ENCODE assay signal across 10 cellular contexts in genomic region chr1:51636765-51637522, GRCh38. TPM values are rescaled to one million over a fixed set of nuclear protein-coding genes. Genes with fewer than 3 reads are reported as not detected.
DNase-seq lines count a peak whose midpoint lies in the region; ATAC-seq, FAIRE-seq and TF ChIP-seq lines count a peak whose summit lies in the region.
"Had no signal": no experiment of that assay in that cellular context is flagged by ENCODE, and none has a peak within 500 bp of the region (broad histone marks: within the 10 kb centered on the region; RNA-seq: fewer than 3 reads in every experiment).

No MANE protein-coding gene starts in this region.

- H3K9me3 Mint-ChIP-seq in chondrocyte (ENCODE audit: low read depth) = no peaks in the 10 kb centered on the region
- H3K9me3 Mint-ChIP-seq: T-helper 1 cell treated with Interleukin-12 subunit alpha and Interleukin-12 subunit beta and Interleukin-4 antibody, amounts not matched to agents 30 μg/mL and 1 μg/mL, for 36 hours had no signal

- CTCF ChIA-PET in IMR-90 (lab: Yijun Ruan, JAX) (no interaction called here), HepG2 (lab: Yijun Ruan, JAX; ENCODE audit: low intra/inter-chr PET ratio, low total read pairs) (no interaction called here)

- H3K4me3 ChIP-seq in IMR-90 (ENCODE audit: insufficient read depth, low read depth, low read length) (no peak overlapping the region), HepG2 (replicated peaks in 1 of 3; ENCODE audit: insufficient read depth in 1 of 3, low read depth in 2 of 3, low read length in 3 of 3) (no peak overlapping the region), neuronal stem cell (ENCODE audit: low read length in 2 of 2) (no peak overlapping the region)

- H2BK5ac ChIP-seq in IMR-90 (ENCODE audit: low read depth, low read length, poor library complexity, severe bottlenecking) (peak overlapping the region; percentile 89), neuronal stem cell (ENCODE audit: low read length) (no peak overlapping the region)

- peaks cover 5% of the 10 kb centered on the region for H3K9me1 ChIP-seq in IMR-90 (ENCODE audit: insufficient read depth, low read length)

- H4K91ac ChIP-seq in IMR-90 (ENCODE audit: insufficient read depth, low read depth, low read length) (peak overlapping the region; percentile 64; the same call in 1 of the 2 replicates), neuronal stem cell (ENCODE audit: low read depth, low read length, poor library complexity) (no peak overlapping the region)

- no peaks in the 10 kb centered on the region for H3K27me3 Mint-ChIP-seq in chondrocyte (ENCODE audit: low read depth)

- WGBS in IMR-90 (ENCODE audit: extremely low coverage in 2 of 2, insufficient read length in 1 of 2), 2 experiments = 0% methylated on average over 1 of the region's 6 CpGs; no CpG with 5 or more reads in 1 of the 2 experiments
- WGBS in HepG2 (ENCODE audit: low lambda C conversion rate) = 92% methylated on average over 6 of the region's 6 CpGs
- WGBS in neuronal stem cell (ENCODE audit: extremely low coverage in 2 of 2, insufficient read length in 2 of 2, insufficient replicate concordance in 1 of 2), 2 donors = no CpG with 5 or more reads among the region's 6 CpGs

- H2BK15ac ChIP-seq in IMR-90 (ENCODE audit: low read depth, low read length) (peak overlapping the region; percentile 57; the same call in 2 of the 3 replicates), neuronal stem cell (ENCODE audit: low read length) (no peak overlapping the region)

- peak; percentile 30 for TF ChIP-seq RAD21 in IMR-90 (IDR thresholded peaks at IDR 0.05; ENCODE audit: low read length)
- TF ChIP-seq RAD21 in HepG2 (CRISPR knock-in tag; IDR thresholded peaks at IDR 0.05) = no peak

- BruUV-seq in IMR-90 (replicated peaks; lab: Mats Ljungman, UMichigan) (no TSS peak), HepG2 (replicated peaks; lab: Mats Ljungman, UMichigan) (no TSS peak)

- H3K79me1 ChIP-seq in IMR-90 (ENCODE audit: low read depth in 1 of 2, low read length in 2 of 2) (peaks cover 39 to 70% of the 10 kb centered on the region in 2 experiments), neuronal stem cell (ENCODE audit: low read depth, low read length) (no peaks in the 10 kb centered on the region)

- H2AK5ac ChIP-seq in IMR-90 (ENCODE audit: low read depth, low read length) = peak overlapping the region; percentile 23; the same call in 1 of the 2 replicates
- no peak overlapping the region for H2AK5ac ChIP-seq in neuronal stem cell (ENCODE audit: low read depth, low read length)

- peak overlapping the region; percentile 71 for H3K4ac ChIP-seq in IMR-90 (ENCODE audit: low read depth, low read length)
- no peak overlapping the region for H3K4ac ChIP-seq in neuronal stem cell (ENCODE audit: low read length)

- H4K5ac ChIP-seq in IMR-90 (ENCODE audit: low read depth, low read length) = peak overlapping the region; percentile 55; the same call in 1 of the 2 replicates

- no peak overlapping the region for H2BK12ac ChIP-seq in neuronal stem cell (ENCODE audit: low read length)

- no peak for FAIRE-seq in HepG2 (lab: Jason Lieb, UNC)

- intact Hi-C loops in IMR-90 (cut with micrococcal nuclease) (loop anchor here (10.0 kb wide), 1 partner anchor 368 kb away; no protein-coding TSS in a partner anchor), HepG2 (cut with micrococcal nuclease; ENCODE audit: unreplicated experiment) (no loop called here)

- H3K4me3 Mint-ChIP-seq in chondrocyte (ENCODE audit: unreplicated experiment) = no peak overlapping the region
- H3K4me3 Mint-ChIP-seq: T-helper 1 cell treated with Interleukin-12 subunit alpha and Interleukin-12 subunit beta and Interleukin-4 antibody, amounts not matched to agents 30 μg/mL and 1 μg/mL, for 36 hours had no signal

- H3K14ac ChIP-seq in IMR-90 (replicated peaks; ENCODE audit: low read depth, low read length) (0 out of 2 replicates have a peak overlapping the region, but pooled peaks have one; percentile 34), neuronal stem cell (ENCODE audit: low read length) (no peak overlapping the region)

- H3K27ac Mint-ChIP-seq in chondrocyte (ENCODE audit: unreplicated experiment) = peak overlapping the region; percentile 88
- H3K27ac Mint-ChIP-seq: T-helper 1 cell treated with Interleukin-12 subunit alpha and Interleukin-12 subunit beta and Interleukin-4 antibody, amounts not matched to agents 30 μg/mL and 1 μg/mL, for 36 hours had no signal

- H3K36me3 ChIP-seq in IMR-90 (ENCODE audit: control insufficient read depth, insufficient read depth, low read length) (no peaks in the 10 kb centered on the region), HepG2 (replicated peaks in 1 of 2; ENCODE audit: control insufficient read depth in 1 of 2, insufficient read depth in 2 of 2, low read length in 2 of 2) (no peaks in the 10 kb centered on the region), neuronal stem cell (replicated peaks in 1 of 2; ENCODE audit: control insufficient read depth in 2 of 2, insufficient read depth in 2 of 2, low read length in 2 of 2) (no peaks in the 10 kb centered on the region)

- H4K8ac ChIP-seq in IMR-90 (ENCODE audit: low read depth in 2 of 2, low read length in 2 of 2) (peak overlapping the region in 1 of 2 experiments; percentile 33; a peak in 2 of 4 replicates), neuronal stem cell (ENCODE audit: low read depth, low read length) (no peak overlapping the region)

- peaks cover 59% of the 10 kb centered on the region for H3K4me1 Mint-ChIP-seq in chondrocyte (ENCODE audit: low read depth)

- H3K9me3 ChIP-seq in IMR-90 (ENCODE audit: control insufficient read depth, insufficient read depth, low read length) (no peaks in the 10 kb centered on the region), HepG2 (ENCODE audit: low read length) (no peaks in the 10 kb centered on the region), neuronal stem cell (replicated peaks in 1 of 2; ENCODE audit: control insufficient read depth in 2 of 2, insufficient read depth in 1 of 2, low read depth in 1 of 2, low read length in 2 of 2) (no peaks in the 10 kb centered on the region)

- in situ Hi-C loops in ACHN (cut with HindIII; ENCODE audit: low pct_ligation_motif_present, low pct_unique_long_range_greater_than_20kb, low sequenced_read_pairs) = no loop called here
- in situ Hi-C loops in IMR-90 (cut with MboI; ENCODE audit: low sequenced_read_pairs) = no loop called here
- in situ Hi-C loops in HepG2 (cut with HindIII; ENCODE audit: extremely low pct_ligation_motif_present, low pct_unique_long_range_greater_than_20kb) = no loop called here

- H2AFZ ChIP-seq in IMR-90 (replicated peaks; ENCODE audit: low read length, poor library complexity) = no peak overlapping the region
- H2AFZ ChIP-seq in HepG2 (ENCODE audit: low read length) = no peak overlapping the region
- no peak overlapping the region for H2AFZ ChIP-seq in neuronal stem cell (ENCODE audit: low read length)

- TF ChIP-seq CTCF in IMR-90 (conservative IDR thresholded peaks at IDR 0.05; ENCODE audit: low read depth, low read length) (no peak), chondrocyte (IDR thresholded peaks at IDR 0.05) (no peak), HepG2 (CRISPR knock-in tag; IDR thresholded peaks at IDR 0.05) (no peak)

- H3K56ac ChIP-seq in IMR-90 (ENCODE audit: extremely low read depth, insufficient read depth, low read length) = no peak overlapping the region

- TF ChIP-seq EP300 in HepG2 (IDR thresholded peaks at IDR 0.05; ENCODE audit: low read depth in 2 of 2, low read length in 2 of 2) = no peak
- TF ChIP-seq EP300 in HepG2 (CRISPR knock-in tag; IDR thresholded peaks at IDR 0.05; ENCODE audit: borderline replicate concordance) = no peak

- dilution Hi-C loops in IMR-90 (cut with HindIII; ENCODE audit: low sequenced_read_pairs, unreplicated experiment) = no loop called here

- no peaks in the 10 kb centered on the region for H3K27me3 ChIP-seq in IMR-90 (ENCODE audit: control insufficient read depth, insufficient read depth, low read length)
- no peaks in the 10 kb centered on the region for H3K27me3 ChIP-seq in HepG2 (ENCODE audit: control insufficient read depth in 1 of 2, insufficient read depth in 2 of 2, low read length in 2 of 2)
- H3K27me3 ChIP-seq in neuronal stem cell (ENCODE audit: control insufficient read depth in 3 of 3, insufficient read depth in 3 of 3, low read depth in 1 of 3, low read length in 3 of 3) = no peaks in the 10 kb centered on the region

- H3K27ac ChIP-seq in IMR-90 (ENCODE audit: insufficient read depth, low read length) (no peak overlapping the region; the same call in none of the 2 replicates), HepG2 (ENCODE audit: extremely low read length, insufficient read depth, low read length) (no peak overlapping the region), neuronal stem cell (replicated peaks; ENCODE audit: low read length) (no peak overlapping the region)

- peak overlapping the region; percentile 66; the same call in 1 of the 2 replicates for H3K18ac ChIP-seq in IMR-90 (ENCODE audit: low read depth, low read length)
- H3K18ac ChIP-seq in neuronal stem cell (ENCODE audit: low read length) = no peak overlapping the region

- H3K36me3 Mint-ChIP-seq in chondrocyte (ENCODE audit: low read depth) = no peaks in the 10 kb centered on the region

- H2BK20ac ChIP-seq in IMR-90 (ENCODE audit: low read depth, low read length) = peak overlapping the region; percentile 90

- H3K9ac ChIP-seq in IMR-90 (ENCODE audit: low read depth, low read length) = no peak overlapping the region
- H3K9ac ChIP-seq in HepG2 (ENCODE audit: insufficient read depth, low read depth, low read length) = no peak overlapping the region
- H3K9ac ChIP-seq in neuronal stem cell (ENCODE audit: low read depth, low read length, poor library complexity) = no peak overlapping the region

- ATAC-seq in IMR-90 (ENCODE audit: low read depth) (peak; percentile 97), HepG2 (no peak)

- peak; percentile 84 for DNase-seq in ACHN
- peak; percentile 91 for DNase-seq in IMR-90
- no peak for DNase-seq in chondrocyte (ENCODE audit: low spot score)
- DNase-seq in HepG2 (ENCODE audit: low spot score) = no peak
- DNase-seq in globus pallidus (ENCODE audit: low spot score) = no peak
- DNase-seq in neuronal stem cell (ENCODE audit: low spot score) = no peak
- no peak for DNase-seq in AML-193 (lab: John Stamatoyannopoulos, UW)
- DNase-seq in SHP77 (lab: John Stamatoyannopoulos, UW) = no peak
- DNase-seq: NCI-H1694 had no signal

- POLR2A ChIA-PET in IMR-90 (lab: Charles Lee; ENCODE audit: unreplicated experiment) (no interaction called here), HepG2 (lab: Yijun Ruan, JAX) (no interaction called here)

- peaks cover 9% of the 10 kb centered on the region; the same call in 1 of the 2 replicates for H3K4me1 ChIP-seq in IMR-90 (ENCODE audit: control insufficient read depth, insufficient read depth, low read length)
- peaks cover 28% of the 10 kb centered on the region for H3K4me1 ChIP-seq in HepG2 (ENCODE audit: insufficient read depth, low read length)
- peaks cover 0 to 2% of the 10 kb centered on the region in 2 donors for H3K4me1 ChIP-seq in neuronal stem cell (ENCODE audit: control insufficient read depth in 2 of 2, insufficient read depth in 1 of 2, low read depth in 1 of 2, low read length in 2 of 2)

- H3K79me2 ChIP-seq in HepG2 (ENCODE audit: insufficient read depth, low read length) = peaks cover 18% of the 10 kb centered on the region

- TF ChIP-seq POLR2A in IMR-90 (IDR thresholded peaks at IDR 0.05; ENCODE audit: low read depth, low read length) (peak; percentile 16; the same call in 1 of the 2 replicates), HepG2 (IDR thresholded peaks at IDR 0.05; ENCODE audit: insufficient read depth in 1 of 2, low read depth in 2 of 2, low read length in 2 of 2) (no peak)

- H3K4me2 ChIP-seq in IMR-90 (ENCODE audit: low read depth, low read length) (peak overlapping the region; percentile 27; the same call in 1 of the 2 replicates), HepG2 (ENCODE audit: low read depth, low read length) (no peak overlapping the region), neuronal stem cell (ENCODE audit: insufficient read depth, low read length, poor library complexity, severe bottlenecking) (no peak overlapping the region)

- H4K20me1 ChIP-seq in IMR-90 (ENCODE audit: insufficient read depth, low read length) = peaks cover 3% of the 10 kb centered on the region; the same call in 1 of the 2 replicates
- H4K20me1 ChIP-seq in HepG2 (ENCODE audit: insufficient read depth, low read length) = no peaks in the 10 kb centered on the region; the same call in 1 of the 2 replicates

- H2BK120ac ChIP-seq in IMR-90 (ENCODE audit: low read depth, low read length) = peak overlapping the region; percentile 87
- no peak overlapping the region for H2BK120ac ChIP-seq in neuronal stem cell (ENCODE audit: low read depth, low read length)

- peak overlapping the region; percentile 33; the same call in 1 of the 2 replicates for H3K23ac ChIP-seq in IMR-90 (ENCODE audit: low read depth, low read length)
- H3K23ac ChIP-seq in neuronal stem cell (ENCODE audit: low read depth, low read length, poor library complexity) = no peak overlapping the region

- H2AK9ac ChIP-seq in IMR-90 (replicated peaks; ENCODE audit: low read depth, low read length, poor library complexity) = no peak overlapping the region

RNA-seq across cellular contexts. Expression of gene OSBPL9, which starts 20.1 kb away (rescaled TPM):
- total RNA-seq in IMR-90 (2012; rRNA removed) (98.9 and 127 TPM in 2 replicates), chondrocyte (178 to 258 TPM (median 186 TPM) in 3 replicates), HepG2 (2016; rRNA removed; fragmentation: Illumina TruSeq; extraction: Trizol) (142 and 198 TPM in 2 replicates)
- polyA plus RNA-seq in IMR-90 (2012; rRNA removed) (38.1 and 51.4 TPM in 2 replicates), HepG2 (2011; rRNA removed) (83.6 and 90.3 TPM in 2 replicates)
- polyA plus RNA-seq in IMR-90 (2012; cell fraction: cytosol; rRNA removed) = 11.8 and 14.9 TPM in 2 replicates
- 15.3 and 74.5 TPM in 2 replicates for polyA plus RNA-seq in IMR-90 (2012; cell fraction: nucleus; rRNA removed; ENCODE audit: low replicate concordance)
- total RNA-seq in HepG2 (2016; cell fraction: cytosol; rRNA removed; fragmentation: Illumina TruSeq; extraction: Trizol; ENCODE audit: low read depth) = 83.0 and 90.3 TPM in 2 replicates
- total RNA-seq in HepG2 (2016; cell fraction: insoluble cytoplasmic fraction; rRNA removed; fragmentation: Illumina TruSeq; extraction: Trizol) = 140 and 189 TPM in 2 replicates
- total RNA-seq in HepG2 (2016; cell fraction: membrane; rRNA removed; fragmentation: Illumina TruSeq; extraction: Trizol) = 195 and 199 TPM in 2 replicates
- 96.3 and 107 TPM in 2 replicates for total RNA-seq in HepG2 (2016; cell fraction: nucleus; rRNA removed; fragmentation: Illumina TruSeq; extraction: Trizol)
- 52.4 and 69.4 TPM in 2 replicates for polyA plus RNA-seq in HepG2 (2011; cell fraction: cytosol; rRNA removed)
- polyA plus RNA-seq in HepG2 (2011; cell fraction: nucleus; rRNA removed) = 49.8 and 58.7 TPM in 2 replicates
- 57.7 and 63.5 TPM in 2 replicates for polyA plus RNA-seq in HepG2 (2012)
- 46.8 and 71.1 TPM in 2 replicates for polyA plus RNA-seq in HepG2 (2016; cell fraction: cytosol; fragmentation: Illumina TruSeq; extraction: Trizol; ENCODE audit: low read depth)
- polyA plus RNA-seq in HepG2 (2016; cell fraction: insoluble cytoplasmic fraction; fragmentation: Illumina TruSeq; extraction: Trizol; ENCODE audit: low read depth) = 168 and 174 TPM in 2 replicates
- polyA plus RNA-seq in HepG2 (2016; cell fraction: membrane; fragmentation: Illumina TruSeq; extraction: Trizol; ENCODE audit: low read depth) = 130 and 144 TPM in 2 replicates
- polyA plus RNA-seq in HepG2 (2016; cell fraction: nucleus; fragmentation: Illumina TruSeq; extraction: Trizol; ENCODE audit: insufficient read depth, low read depth) = 90.8 and 95.0 TPM in 2 replicates
- polyA minus RNA-seq in HepG2 (2011; rRNA and poly(A)+ RNA removed; ENCODE audit: low replicate concordance) = 188 and 207 TPM in 2 replicates
- polyA minus RNA-seq in HepG2 (2011; cell fraction: cytosol; rRNA and poly(A)+ RNA removed) = 68.2 and 76.9 TPM in 2 replicates
- polyA minus RNA-seq in HepG2 (2011; cell fraction: nucleus; rRNA and poly(A)+ RNA removed) = 202 and 205 TPM in 2 replicates
- polyA plus RNA-seq in neuronal stem cell (2013, experiment 1 of 2) = 81.0 TPM
- polyA plus RNA-seq in neuronal stem cell (2013, experiment 2 of 2) = 81.7 TPM

Comparison
In these comparisons a context has a peak if more than half of its experiments do, and no peak if none do; other contexts are left out.
1. DNase-seq: peak in ACHN (single experiment) and IMR-90 (single experiment); none in chondrocyte (single experiment), HepG2 (single experiment), globus pallidus (single experiment), neuronal stem cell (single experiment), AML-193 (0 of 2) and SHP77 (0 of 2).